ENCODE assay signal across 6 cellular contexts in the genomic region with DNA sequence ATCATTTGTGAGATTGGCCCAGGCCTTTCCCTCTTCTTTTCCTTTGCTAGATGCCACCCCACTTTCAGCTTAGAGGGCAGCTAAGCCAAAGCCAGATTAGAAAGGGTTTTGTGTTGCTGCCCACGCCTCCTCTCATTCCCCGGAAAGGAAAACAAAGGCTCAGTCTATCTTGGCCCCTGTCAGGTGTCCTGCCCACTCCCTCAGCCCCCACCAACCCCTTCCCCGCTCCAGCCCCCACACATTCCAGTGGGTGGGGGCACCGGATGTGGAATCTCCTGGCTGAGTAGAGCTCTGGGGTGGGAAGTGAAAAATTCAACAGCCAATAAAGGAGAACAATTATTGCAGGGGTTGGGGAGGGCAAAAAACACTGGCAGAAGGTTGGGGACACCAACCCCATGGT. TPM values are rescaled to one million over a fixed set of nuclear protein-coding genes. Genes with fewer than 3 reads are reported as not detected.
DNase-seq lines count a peak whose midpoint lies in the region; ATAC-seq and TF ChIP-seq lines count a peak whose summit lies in the region.

No MANE protein-coding gene starts in this region.

- no peaks in the 10 kb centered on the region for H3K9me3 Mint-ChIP-seq in activated CD4-positive, alpha-beta T cell treated with anti-CD3 and anti-CD28 coated beads, Interleukin-2, amount 10 ng/mL, durations not matched to agents 24 days and 14 days

- peak overlapping the region; percentile 90 for H3K27ac ChIP-seq in fibroblast of lung (ENCODE audit: insufficient read depth, low read length)
- H3K27ac ChIP-seq in testis: peak overlapping the region in 1 of 2 donors; percentile 68

- H4K20me1 ChIP-seq in fibroblast of lung (ENCODE audit: control insufficient read depth, extremely low read depth, insufficient read depth, low read length): no peaks in the 10 kb centered on the region

- H3K4me3 Mint-ChIP-seq in activated CD4-positive, alpha-beta T cell treated with anti-CD3 and anti-CD28 coated beads, Interleukin-2, amount 10 ng/mL, durations not matched to agents 24 days and 14 days: peak overlapping the region; percentile 98

- no peak for TF ChIP-seq CTCF in fibroblast of lung (conservative IDR thresholded peaks at IDR 0.05 in 1 of 2, IDR thresholded peaks at IDR 0.05 in 1 of 2; ENCODE audit: low read depth in 1 of 2, low read length in 2 of 2)
- no peak for TF ChIP-seq CTCF in testis (IDR thresholded peaks at IDR 0.05)

- peaks cover 4% of the 10 kb centered on the region for H3K27me3 Mint-ChIP-seq in activated CD4-positive, alpha-beta T cell treated with anti-CD3 and anti-CD28 coated beads, Interleukin-2, amount 10 ng/mL, durations not matched to agents 24 days and 14 days

- peaks cover 53% of the 10 kb centered on the region for H3K4me1 ChIP-seq in fibroblast of lung (ENCODE audit: control insufficient read depth, extremely low read depth, insufficient read depth, low read length)
- peaks cover 57% of the 10 kb centered on the region for H3K4me1 ChIP-seq in testis

- DNase-seq in activated CD4-positive, alpha-beta T cell treated with anti-CD3 and anti-CD28 coated beads, Interleukin-2, amount 10 ng/mL, durations not matched to agents 24 days and 14 days: no peak
- no peak for DNase-seq in activated CD4-positive, alpha-beta T cell treated with anti-CD3 and anti-CD28 coated beads for 4 hours
- DNase-seq in fibroblast of lung (ENCODE audit: low read depth in 2 of 2) (peak in 1 of 2 donors; percentile 62), testis (peak; percentile 69), DMS53 treated with DMSO at 0.1 percent for 48 hours (lab: John Stamatoyannopoulos, UW; ENCODE audit: unreplicated experiment) (no peak)

- TF ChIP-seq POLR2A in testis (IDR thresholded peaks at IDR 0.05): no peak

- no peak for ATAC-seq in GM21723 (IDR thresholded peaks at IDR 0.05; ENCODE audit: unreplicated experiment)

- H3K9ac ChIP-seq in fibroblast of lung (ENCODE audit: insufficient read depth, low read length): no peak overlapping the region

- H3K79me2 ChIP-seq in fibroblast of lung (ENCODE audit: control insufficient read depth, insufficient read depth, low read length): peaks cover 4% of the 10 kb centered on the region

- H3K4me1 Mint-ChIP-seq in activated CD4-positive, alpha-beta T cell treated with anti-CD3 and anti-CD28 coated beads, Interleukin-2, amount 10 ng/mL, durations not matched to agents 24 days and 14 days: peaks cover 27% of the 10 kb centered on the region

- peak overlapping the region; percentile 33 for H3K4me2 ChIP-seq in fibroblast of lung (ENCODE audit: extremely low read depth, insufficient read depth, low read length)

- H3K36me3 ChIP-seq in fibroblast of lung (ENCODE audit: control insufficient read depth, insufficient read depth, low read length): no peaks in the 10 kb centered on the region
- H3K36me3 ChIP-seq in testis (ENCODE audit: low read depth, missing control alignments): no peaks in the 10 kb centered on the region

- peaks cover 6% of the 10 kb centered on the region for H3K36me3 Mint-ChIP-seq in activated CD4-positive, alpha-beta T cell treated with anti-CD3 and anti-CD28 coated beads, Interleukin-2, amount 10 ng/mL, durations not matched to agents 24 days and 14 days (ENCODE audit: low read depth)

- H3K9me3 ChIP-seq in fibroblast of lung (ENCODE audit: control insufficient read depth, insufficient read depth, low read depth, low read length) (no peaks in the 10 kb centered on the region), testis (no peaks in the 10 kb centered on the region)

- peak overlapping the region in 2 of 4 experiments; percentile 15 to 19 for H3K4me3 ChIP-seq in fibroblast of lung (replicated peaks in 1 of 4; ENCODE audit: control extremely low read depth in 1 of 4, insufficient read depth in 1 of 4, low read depth in 3 of 4, low read length in 4 of 4)
- no peak overlapping the region for H3K4me3 ChIP-seq in testis

- intact Hi-C loops in activated CD4-positive, alpha-beta T cell treated with anti-CD3 and anti-CD28 coated beads, Interleukin-2, amount 10 ng/mL, durations not matched to agents 24 days and 14 days (cut with micrococcal nuclease): no loop called here
- intact Hi-C loops in testis (cut with DNase I; ENCODE audit: low total_unique reads): no loop called here

- H3K27ac Mint-ChIP-seq in activated CD4-positive, alpha-beta T cell treated with anti-CD3 and anti-CD28 coated beads, Interleukin-2, amount 10 ng/mL, durations not matched to agents 24 days and 14 days: no peak overlapping the region

- H3K27me3 ChIP-seq in fibroblast of lung (ENCODE audit: control insufficient read depth, insufficient read depth, low read length) (no peaks in the 10 kb centered on the region), testis (no peaks in the 10 kb centered on the region)

- H2AFZ ChIP-seq in fibroblast of lung (ENCODE audit: low read length): no peak overlapping the region

- 22 to 27% methylated on average over 4 of the region's 4 CpGs for WGBS in testis, 2 donors

RNA-seq across cellular contexts. Expression of a gene that starts 2.2 kb away (rescaled TPM):
- total RNA-seq in activated CD4-positive, alpha-beta T cell treated with anti-CD3 and anti-CD28 coated beads, Interleukin-2, amount 10 ng/mL, durations not matched to agents 24 days and 14 days: 7.1 and 8.4 TPM in 2 replicates
- total RNA-seq in fibroblast of lung (12.1 and 49.2 TPM in 2 replicates), testis (10 to 100 TPM; 15.1 to 18.0 TPM)
- polyA plus RNA-seq in fibroblast of lung (11.1 and 16.7 TPM in 2 replicates), testis (ENCODE audit: insufficient read depth, low read depth, low replicate concordance) (9.8 TPM)
- polyA plus RNA-seq in fibroblast of lung (2012): 12.2 and 18.0 TPM in 2 replicates
- 5.8 and 17.1 TPM in 2 replicates for polyA minus RNA-seq in fibroblast of lung (ENCODE audit: low replicate concordance)

RNA-seq across cellular contexts. Expression of a gene that starts 2.2 kb away (rescaled TPM):
- 62.7 and 64.8 TPM in 2 replicates for total RNA-seq in activated CD4-positive, alpha-beta T cell treated with anti-CD3 and anti-CD28 coated beads, Interleukin-2, amount 10 ng/mL, durations not matched to agents 24 days and 14 days
- total RNA-seq in fibroblast of lung (90.9 and 103 TPM in 2 replicates), testis (100 to 1,000 TPM; 110 to 145 TPM)
- polyA plus RNA-seq in fibroblast of lung (163 and 240 TPM in 2 replicates), testis (ENCODE audit: insufficient read depth, low read depth, low replicate concordance) (108 TPM)
- 197 and 272 TPM in 2 replicates for polyA plus RNA-seq in fibroblast of lung (2012)
- polyA minus RNA-seq in fibroblast of lung (ENCODE audit: low replicate concordance): 56.6 and 74.8 TPM in 2 replicates

RNA-seq across cellular contexts. Expression of a gene that starts 10.3 kb away (rescaled TPM):
- 0.65 and 1.5 TPM in 2 replicates for total RNA-seq in activated CD4-positive, alpha-beta T cell treated with anti-CD3 and anti-CD28 coated beads, Interleukin-2, amount 10 ng/mL, durations not matched to agents 24 days and 14 days
- total RNA-seq in fibroblast of lung: 40.3 and 130 TPM in 2 replicates
- polyA plus RNA-seq in fibroblast of lung: 42.7 and 46.4 TPM in 2 replicates
- polyA plus RNA-seq in fibroblast of lung (2012): 69.4 and 83.1 TPM in 2 replicates
- polyA minus RNA-seq in fibroblast of lung (ENCODE audit: low replicate concordance): 129 and 132 TPM in 2 replicates
- total RNA-seq in testis: 10 to 100 TPM; 26.4 to 30.6 TPM
- polyA plus RNA-seq in testis (ENCODE audit: insufficient read depth, low read depth, low replicate concordance): 43.3 TPM

RNA-seq across cellular contexts. Expression of a gene that starts 10.8 kb away (rescaled TPM):
- 190 and 196 TPM in 2 replicates for total RNA-seq in activated CD4-positive, alpha-beta T cell treated with anti-CD3 and anti-CD28 coated beads, Interleukin-2, amount 10 ng/mL, durations not matched to agents 24 days and 14 days
- total RNA-seq in fibroblast of lung (3,001 and 3,424 TPM in 2 replicates), testis (100 to 1,000 TPM; 600 to 668 TPM)
- polyA plus RNA-seq in fibroblast of lung (2,890 and 3,456 TPM in 2 replicates), testis (ENCODE audit: insufficient read depth, low read depth, low replicate concordance) (655 TPM)
- 2,634 and 2,984 TPM in 2 replicates for polyA plus RNA-seq in fibroblast of lung (2012)
- polyA minus RNA-seq in fibroblast of lung (ENCODE audit: low replicate concordance): 405 and 549 TPM in 2 replicates

RNA-seq across cellular contexts. Expression of a gene that starts 24.9 kb away (rescaled TPM):
- 14.3 and 15.1 TPM in 2 replicates for total RNA-seq in activated CD4-positive, alpha-beta T cell treated with anti-CD3 and anti-CD28 coated beads, Interleukin-2, amount 10 ng/mL, durations not matched to agents 24 days and 14 days
- total RNA-seq in fibroblast of lung (3.1 and 4.3 TPM in 2 replicates), testis (1 to 10 TPM; 3.1 to 3.3 TPM)
- polyA plus RNA-seq in fibroblast of lung (9.4 and 11.1 TPM in 2 replicates), testis (ENCODE audit: insufficient read depth, low read depth, low replicate concordance) (3.0 TPM)
- polyA plus RNA-seq in fibroblast of lung (2012): 19.1 and 23.6 TPM in 2 replicates
- polyA minus RNA-seq in fibroblast of lung (ENCODE audit: low replicate concordance): 27.3 and 38.4 TPM in 2 replicates

Comparison
In these comparisons a context has a peak if more than half of its experiments do, and no peak if none do; other contexts are left out.
1. RNA of a gene that starts 10.3 kb away (total RNA-seq): 40.3 to 130 TPM in fibroblast of lung and 26.4 to 30.6 TPM in testis; 0.65 to 1.5 TPM in activated CD4-positive, alpha-beta T cell treated with anti-CD3 and anti-CD28 coated beads, Interleukin-2, amount 10 ng/mL, durations not matched to agents 24 days and 14 days; every median in the first group is over 10 times any median in the second.